Comparison of ENCODE assay signal across 13 cellular contexts in the genomic region with DNA sequence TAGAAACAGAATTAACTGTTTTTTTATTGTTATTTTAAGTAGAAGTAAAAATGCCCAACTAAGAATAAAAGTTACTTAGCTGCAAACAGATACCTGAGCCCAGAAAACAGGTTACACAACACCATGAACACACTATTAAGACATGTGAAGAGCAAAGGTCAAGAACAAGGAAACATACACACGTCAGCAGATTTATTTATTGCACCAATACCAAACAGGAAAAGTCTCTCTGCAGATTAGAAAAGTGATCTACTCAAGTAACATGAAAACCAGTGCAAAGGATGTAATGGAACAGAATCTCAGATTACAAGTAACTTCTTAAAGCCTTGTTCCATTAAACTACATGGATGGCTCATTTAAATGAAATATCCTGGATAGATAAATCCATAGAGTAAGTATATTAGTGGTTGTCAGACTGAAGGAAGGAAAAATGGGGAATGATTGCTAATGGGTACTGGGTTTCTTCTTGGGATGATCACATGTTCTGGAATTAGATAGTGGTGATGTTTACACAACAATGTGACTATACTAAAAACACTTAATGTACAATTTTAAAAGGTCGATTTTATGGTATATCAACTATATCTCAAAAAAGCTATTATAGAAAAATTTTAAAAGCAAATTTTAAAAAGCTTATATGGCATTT. TPM values are rescaled to one million over a fixed set of nuclear protein-coding genes. Genes with fewer than 3 reads are reported as not detected.
DNase-seq lines count a peak whose midpoint lies in the region; ATAC-seq lines count a peak whose summit lies in the region.
"Had no signal": no experiment of that assay in that cellular context is flagged by ENCODE, and none has a peak within 500 bp of the region (broad histone marks: within the 10 kb centered on the region; RNA-seq: fewer than 3 reads in every experiment).

No MANE protein-coding gene starts in this region.

- 45% methylated on average over 2 of the region's 2 CpGs for WGBS in right cardiac atrium

- H3K36me3 Mint-ChIP-seq in activated CD4-positive, alpha-beta T cell treated with anti-CD3 and anti-CD28 coated beads for 36 hours (ENCODE audit: low read depth): peaks cover 20% of the 10 kb centered on the region
- peaks cover 27% of the 10 kb centered on the region for H3K36me3 Mint-ChIP-seq in activated CD4-positive, alpha-beta T cell treated with anti-CD3 and anti-CD28 coated beads, Interleukin-2, amount 10 ng/mL, durations not matched to agents 24 days and 14 days (ENCODE audit: low read depth)
- H3K36me3 Mint-ChIP-seq in activated T-helper 1 cell treated with anti-CD3 and anti-CD28 coated beads, Interleukin-12 subunit alpha, Interleukin-12 subunit beta, Interleukin-2, Interleukin-4 antibody, amounts not matched to agents 30 ng/mL and 10 ng/mL and 1 ng/mL, durations not matched to agents 14 hours and 24 hours and 36 hours (ENCODE audit: low read depth): peaks cover 28% of the 10 kb centered on the region
- H3K36me3 Mint-ChIP-seq in stimulated activated effector memory CD8-positive, alpha-beta T cell treated with anti-CD3 and anti-CD28 coated beads, Interleukin-12 subunit alpha, Interleukin-12 subunit beta, amount 100 ng/mL, for 72 hours: peaks cover 65% of the 10 kb centered on the region

- H3K4me1 ChIP-seq in right cardiac atrium (ENCODE audit: control insufficient read depth, insufficient read depth, low read length): no peaks in the 10 kb centered on the region
- H3K4me1 ChIP-seq: uterus had no signal

- H3K4me3 ChIP-seq in right cardiac atrium (ENCODE audit: low read length): no peak overlapping the region
- H3K4me3 ChIP-seq: uterus had no signal

- DNase-seq in activated CD4-positive, alpha-beta T cell treated with anti-CD3 and anti-CD28 coated beads for 36 hours: no peak
- DNase-seq in activated CD4-positive, alpha-beta T cell treated with anti-CD3 and anti-CD28 coated beads, Interleukin-2, amount 10 ng/mL, durations not matched to agents 24 days and 14 days: no peak
- no peak for DNase-seq in activated T-helper 1 cell treated with anti-CD3 and anti-CD28 coated beads, Interleukin-12 subunit alpha, Interleukin-12 subunit beta, Interleukin-2, Interleukin-4 antibody, amounts not matched to agents 30 ng/mL and 10 ng/mL and 1 ng/mL, durations not matched to agents 14 hours and 24 hours and 36 hours (ENCODE audit: low spot score)
- DNase-seq in right cardiac atrium (no peak), T1000 (lab: John Stamatoyannopoulos, UW) (no peak)
- no peak for DNase-seq in stimulated activated effector memory CD8-positive, alpha-beta T cell treated with anti-CD3 and anti-CD28 coated beads, Interleukin-12 subunit alpha, Interleukin-12 subunit beta, amount 100 ng/mL, for 72 hours (ENCODE audit: low spot score in 2 of 2)
- DNase-seq: effector memory CD4-positive, alpha-beta T cell; NCI-H2171 treated with DMSO at 0.1 percent for 48 hours; stimulated activated CD4-positive, alpha-beta T cell treated with anti-CD3 and anti-CD28 coated beads, Interleukin-4, amount 100 ng/mL, for 24 hours; T-cell; uterus had no signal

- no peaks in the 10 kb centered on the region for H3K9me3 Mint-ChIP-seq in activated CD4-positive, alpha-beta T cell treated with anti-CD3 and anti-CD28 coated beads for 36 hours (ENCODE audit: low read depth)
- no peaks in the 10 kb centered on the region for H3K9me3 Mint-ChIP-seq in activated CD4-positive, alpha-beta T cell treated with anti-CD3 and anti-CD28 coated beads, Interleukin-2, amount 10 ng/mL, durations not matched to agents 24 days and 14 days
- no peaks in the 10 kb centered on the region for H3K9me3 Mint-ChIP-seq in activated T-helper 1 cell treated with anti-CD3 and anti-CD28 coated beads, Interleukin-12 subunit alpha, Interleukin-12 subunit beta, Interleukin-2, Interleukin-4 antibody, amounts not matched to agents 30 ng/mL and 10 ng/mL and 1 ng/mL, durations not matched to agents 14 hours and 24 hours and 36 hours
- H3K9me3 Mint-ChIP-seq in stimulated activated effector memory CD8-positive, alpha-beta T cell treated with anti-CD3 and anti-CD28 coated beads, Interleukin-12 subunit alpha, Interleukin-12 subunit beta, amount 100 ng/mL, for 72 hours: no peaks in the 10 kb centered on the region
- H3K9me3 Mint-ChIP-seq: T-cell had no signal

- intact Hi-C loops in activated CD4-positive, alpha-beta T cell treated with anti-CD3 and anti-CD28 coated beads for 36 hours (cut with DNase I, micrococcal nuclease): no loop called here
- intact Hi-C loops in activated CD4-positive, alpha-beta T cell treated with anti-CD3 and anti-CD28 coated beads, Interleukin-2, amount 10 ng/mL, durations not matched to agents 24 days and 14 days (cut with micrococcal nuclease): no loop called here
- intact Hi-C loops in activated T-helper 1 cell treated with anti-CD3 and anti-CD28 coated beads, Interleukin-12 subunit alpha, Interleukin-12 subunit beta, Interleukin-2, Interleukin-4 antibody, amounts not matched to agents 30 ng/mL and 10 ng/mL and 1 ng/mL, durations not matched to agents 14 hours and 24 hours and 36 hours (cut with micrococcal nuclease): no loop called here
- intact Hi-C loops in right cardiac atrium (cut with DNase I): no loop called here

- H3K27ac ChIP-seq in right cardiac atrium (ENCODE audit: low read length): no peak overlapping the region
- H3K27ac ChIP-seq: uterus had no signal

- POLR2A ChIA-PET in activated CD4-positive, alpha-beta T cell treated with anti-CD3 and anti-CD28 coated beads for 36 hours (lab: Charles Lee): interaction anchor here (0.6 kb wide), 1 partner anchor 39 kb away, joined by 3 read pairs; no protein-coding TSS in a partner anchor

- no peak for ATAC-seq in activated CD4-positive, alpha-beta T cell treated with anti-CD3 and anti-CD28 coated beads for 36 hours
- ATAC-seq in right cardiac atrium (peak; percentile 47 to 65), GM21367 (IDR thresholded peaks at IDR 0.05; ENCODE audit: unreplicated experiment) (no peak), HG03432 (IDR thresholded peaks at IDR 0.05; ENCODE audit: unreplicated experiment) (no peak)
- ATAC-seq in stimulated activated effector memory CD8-positive, alpha-beta T cell treated with anti-CD3 and anti-CD28 coated beads, Interleukin-12 subunit alpha, Interleukin-12 subunit beta, amount 100 ng/mL, for 72 hours: no peak
- ATAC-seq: T-cell had no signal

- no peaks in the 10 kb centered on the region for H3K27me3 ChIP-seq in right cardiac atrium (ENCODE audit: control insufficient read depth, insufficient read depth)
- H3K27me3 ChIP-seq: uterus had no signal

- peaks cover 22% of the 10 kb centered on the region for H3K4me1 Mint-ChIP-seq in activated CD4-positive, alpha-beta T cell treated with anti-CD3 and anti-CD28 coated beads for 36 hours
- H3K4me1 Mint-ChIP-seq in activated CD4-positive, alpha-beta T cell treated with anti-CD3 and anti-CD28 coated beads, Interleukin-2, amount 10 ng/mL, durations not matched to agents 24 days and 14 days: peaks cover 18% of the 10 kb centered on the region
- H3K4me1 Mint-ChIP-seq in activated T-helper 1 cell treated with anti-CD3 and anti-CD28 coated beads, Interleukin-12 subunit alpha, Interleukin-12 subunit beta, Interleukin-2, Interleukin-4 antibody, amounts not matched to agents 30 ng/mL and 10 ng/mL and 1 ng/mL, durations not matched to agents 14 hours and 24 hours and 36 hours (ENCODE audit: low read depth): peaks cover 21% of the 10 kb centered on the region
- H3K4me1 Mint-ChIP-seq in stimulated activated effector memory CD8-positive, alpha-beta T cell treated with anti-CD3 and anti-CD28 coated beads, Interleukin-12 subunit alpha, Interleukin-12 subunit beta, amount 100 ng/mL, for 72 hours: peaks cover 36% of the 10 kb centered on the region

- peak overlapping the region; percentile 29 for H3K27ac Mint-ChIP-seq in activated CD4-positive, alpha-beta T cell treated with anti-CD3 and anti-CD28 coated beads for 36 hours
- H3K27ac Mint-ChIP-seq in activated CD4-positive, alpha-beta T cell treated with anti-CD3 and anti-CD28 coated beads, Interleukin-2, amount 10 ng/mL, durations not matched to agents 24 days and 14 days: no peak overlapping the region
- H3K27ac Mint-ChIP-seq in activated T-helper 1 cell treated with anti-CD3 and anti-CD28 coated beads, Interleukin-12 subunit alpha, Interleukin-12 subunit beta, Interleukin-2, Interleukin-4 antibody, amounts not matched to agents 30 ng/mL and 10 ng/mL and 1 ng/mL, durations not matched to agents 14 hours and 24 hours and 36 hours: peak overlapping the region; percentile 27
- H3K27ac Mint-ChIP-seq in stimulated activated effector memory CD8-positive, alpha-beta T cell treated with anti-CD3 and anti-CD28 coated beads, Interleukin-12 subunit alpha, Interleukin-12 subunit beta, amount 100 ng/mL, for 72 hours: peak overlapping the region; percentile 5

- H3K27me3 Mint-ChIP-seq in activated CD4-positive, alpha-beta T cell treated with anti-CD3 and anti-CD28 coated beads for 36 hours: no peaks in the 10 kb centered on the region
- no peaks in the 10 kb centered on the region for H3K27me3 Mint-ChIP-seq in activated CD4-positive, alpha-beta T cell treated with anti-CD3 and anti-CD28 coated beads, Interleukin-2, amount 10 ng/mL, durations not matched to agents 24 days and 14 days
- no peaks in the 10 kb centered on the region for H3K27me3 Mint-ChIP-seq in activated T-helper 1 cell treated with anti-CD3 and anti-CD28 coated beads, Interleukin-12 subunit alpha, Interleukin-12 subunit beta, Interleukin-2, Interleukin-4 antibody, amounts not matched to agents 30 ng/mL and 10 ng/mL and 1 ng/mL, durations not matched to agents 14 hours and 24 hours and 36 hours (ENCODE audit: insufficient read depth)
- H3K27me3 Mint-ChIP-seq: T-cell had no signal

- no peaks in the 10 kb centered on the region for H3K9me3 ChIP-seq in right cardiac atrium (ENCODE audit: control insufficient read depth, low read length)
- H3K9me3 ChIP-seq: uterus had no signal

- CTCF ChIA-PET in activated CD4-positive, alpha-beta T cell treated with anti-CD3 and anti-CD28 coated beads for 36 hours (lab: Charles Lee): no interaction called here

- H3K4me3 Mint-ChIP-seq in activated CD4-positive, alpha-beta T cell treated with anti-CD3 and anti-CD28 coated beads for 36 hours: no peak overlapping the region
- no peak overlapping the region for H3K4me3 Mint-ChIP-seq in activated CD4-positive, alpha-beta T cell treated with anti-CD3 and anti-CD28 coated beads, Interleukin-2, amount 10 ng/mL, durations not matched to agents 24 days and 14 days
- H3K4me3 Mint-ChIP-seq in activated T-helper 1 cell treated with anti-CD3 and anti-CD28 coated beads, Interleukin-12 subunit alpha, Interleukin-12 subunit beta, Interleukin-2, Interleukin-4 antibody, amounts not matched to agents 30 ng/mL and 10 ng/mL and 1 ng/mL, durations not matched to agents 14 hours and 24 hours and 36 hours: no peak overlapping the region
- no peak overlapping the region for H3K4me3 Mint-ChIP-seq in stimulated activated effector memory CD8-positive, alpha-beta T cell treated with anti-CD3 and anti-CD28 coated beads, Interleukin-12 subunit alpha, Interleukin-12 subunit beta, amount 100 ng/mL, for 72 hours
- H3K4me3 Mint-ChIP-seq: T-cell had no signal

RNA-seq across cellular contexts. Expression of a gene that starts 6.1 kb away (rescaled TPM):
- 10 to 100 TPM; 40.3 to 54.9 TPM for total RNA-seq in activated CD4-positive, alpha-beta T cell treated with anti-CD3 and anti-CD28 coated beads for 36 hours
- 43.9 and 56.2 TPM in 2 replicates for total RNA-seq in activated CD4-positive, alpha-beta T cell treated with anti-CD3 and anti-CD28 coated beads, Interleukin-2, amount 10 ng/mL, durations not matched to agents 24 days and 14 days
- 49.1 and 49.8 TPM in 2 replicates for total RNA-seq in activated T-helper 1 cell treated with anti-CD3 and anti-CD28 coated beads, Interleukin-12 subunit alpha, Interleukin-12 subunit beta, Interleukin-2, Interleukin-4 antibody, amounts not matched to agents 30 ng/mL and 10 ng/mL and 1 ng/mL, durations not matched to agents 14 hours and 24 hours and 36 hours
- total RNA-seq in right cardiac atrium: 100 to 1,000 TPM in 1 of 4 donors, 10 to 100 TPM in 3; 78.0 to 114 (median 84.7) TPM
- polyA plus RNA-seq in right cardiac atrium: 46.1 TPM

RNA-seq across cellular contexts. Expression of a gene that starts 22.1 kb away (rescaled TPM):
- total RNA-seq in activated CD4-positive, alpha-beta T cell treated with anti-CD3 and anti-CD28 coated beads for 36 hours: 10 to 100 TPM; 32.2 to 41.3 TPM
- 29.4 and 31.2 TPM in 2 replicates for total RNA-seq in activated CD4-positive, alpha-beta T cell treated with anti-CD3 and anti-CD28 coated beads, Interleukin-2, amount 10 ng/mL, durations not matched to agents 24 days and 14 days
- 26.5 and 27.2 TPM in 2 replicates for total RNA-seq in activated T-helper 1 cell treated with anti-CD3 and anti-CD28 coated beads, Interleukin-12 subunit alpha, Interleukin-12 subunit beta, Interleukin-2, Interleukin-4 antibody, amounts not matched to agents 30 ng/mL and 10 ng/mL and 1 ng/mL, durations not matched to agents 14 hours and 24 hours and 36 hours
- total RNA-seq in right cardiac atrium: 10 to 100 TPM in 2 of 4 donors, 1 to 10 TPM in 2; 7.6 to 17.5 (median 9.8) TPM
- polyA plus RNA-seq in right cardiac atrium: 3.0 TPM

Comparison
In these comparisons a context has a peak if more than half of its experiments do, and no peak if none do; other contexts are left out.
1. ATAC-seq: peak in right cardiac atrium (2 of 2); none in activated CD4-positive, alpha-beta T cell treated with anti-CD3 and anti-CD28 coated beads for 36 hours (single experiment), stimulated activated effector memory CD8-positive, alpha-beta T cell treated with anti-CD3 and anti-CD28 coated beads, Interleukin-12 subunit alpha, Interleukin-12 subunit beta, amount 100 ng/mL, for 72 hours (single experiment), GM21367 (single experiment) and HG03432 (single experiment).